Comparison of ENCODE assay signal across 1 cellular context in the genomic region with DNA sequence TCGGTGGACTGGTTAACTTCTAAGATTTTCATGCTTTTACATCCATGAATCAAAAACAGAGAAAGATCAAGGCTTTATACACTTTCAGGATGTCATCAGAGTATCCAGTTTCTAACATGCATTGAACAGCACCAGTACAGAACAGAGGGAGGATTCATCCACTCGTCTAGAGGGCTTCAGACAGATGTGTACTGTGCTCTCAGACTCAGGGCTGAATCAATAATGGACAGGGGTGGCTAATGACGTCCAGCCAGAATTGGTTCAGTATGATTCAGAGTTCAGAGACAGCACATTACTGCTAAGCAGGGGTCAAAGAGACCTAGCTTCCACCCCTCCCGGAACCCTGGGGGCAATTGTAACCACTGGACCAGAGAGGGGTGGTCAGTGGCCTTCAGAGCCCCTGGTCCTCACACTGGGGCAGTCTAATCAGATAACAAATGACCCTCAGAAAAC.
TF ChIP-seq lines count a peak whose summit lies in the region.

No MANE protein-coding gene starts in this region.

TF ChIP-seq in HepG2, 621 proteins besides CTCF, POLR2A, EP300 and RAD21 (continued from another document and continues in another):
- TF ChIP-seq, protein P1, sequence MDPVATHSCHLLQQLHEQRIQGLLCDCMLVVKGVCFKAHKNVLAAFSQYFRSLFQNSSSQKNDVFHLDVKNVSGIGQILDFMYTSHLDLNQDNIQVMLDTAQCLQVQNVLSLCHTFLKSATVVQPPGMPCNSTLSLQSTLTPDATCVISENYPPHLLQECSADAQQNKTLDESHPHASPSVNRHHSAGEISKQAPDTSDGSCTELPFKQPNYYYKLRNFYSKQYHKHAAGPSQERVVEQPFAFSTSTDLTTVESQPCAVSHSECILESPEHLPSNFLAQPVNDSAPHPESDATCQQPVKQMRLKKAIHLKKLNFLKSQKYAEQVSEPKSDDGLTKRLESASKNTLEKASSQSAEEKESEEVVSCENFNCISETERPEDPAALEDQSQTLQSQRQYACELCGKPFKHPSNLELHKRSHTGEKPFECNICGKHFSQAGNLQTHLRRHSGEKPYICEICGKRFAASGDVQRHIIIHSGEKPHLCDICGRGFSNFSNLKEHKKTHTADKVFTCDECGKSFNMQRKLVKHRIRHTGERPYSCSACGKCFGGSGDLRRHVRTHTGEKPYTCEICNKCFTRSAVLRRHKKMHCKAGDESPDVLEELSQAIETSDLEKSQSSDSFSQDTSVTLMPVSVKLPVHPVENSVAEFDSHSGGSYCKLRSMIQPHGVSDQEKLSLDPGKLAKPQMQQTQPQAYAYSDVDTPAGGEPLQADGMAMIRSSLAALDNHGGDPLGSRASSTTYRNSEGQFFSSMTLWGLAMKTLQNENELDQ (CRISPR knock-in tag; IDR thresholded peaks at IDR 0.05; ENCODE audit: borderline replicate concordance) = no peak
- TF ChIP-seq, protein P2, sequence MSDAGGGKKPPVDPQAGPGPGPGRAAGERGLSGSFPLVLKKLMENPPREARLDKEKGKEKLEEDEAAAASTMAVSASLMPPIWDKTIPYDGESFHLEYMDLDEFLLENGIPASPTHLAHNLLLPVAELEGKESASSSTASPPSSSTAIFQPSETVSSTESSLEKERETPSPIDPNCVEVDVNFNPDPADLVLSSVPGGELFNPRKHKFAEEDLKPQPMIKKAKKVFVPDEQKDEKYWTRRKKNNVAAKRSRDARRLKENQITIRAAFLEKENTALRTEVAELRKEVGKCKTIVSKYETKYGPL (CRISPR knock-in tag; IDR thresholded peaks at IDR 0.05) = no peak
- TF ChIP-seq ZSCAN29 (CRISPR knock-in tag; conservative IDR thresholded peaks at IDR 0.05) (peak; percentile 92), MTF1 (CRISPR knock-in tag; IDR thresholded peaks at IDR 0.05) (no peak), ZNF747 (CRISPR knock-in tag; IDR thresholded peaks at IDR 0.05; ENCODE audit: borderline replicate concordance) (peak; percentile 34; the same call in 1 of the 2 replicates), ZNF644 (CRISPR knock-in tag; IDR thresholded peaks at IDR 0.05; ENCODE audit: low read depth) (peak; percentile 55; the same call in 1 of the 2 replicates), ISL2 (CRISPR knock-in tag; IDR thresholded peaks at IDR 0.05) (peak; percentile 61; the same call in 1 of the 2 replicates), ZNF614 (CRISPR knock-in tag; IDR thresholded peaks at IDR 0.05; ENCODE audit: borderline replicate concordance) (peak; percentile 97), KLF13 (CRISPR knock-in tag; IDR thresholded peaks at IDR 0.05) (no peak), POLR2AphosphoS5 (IDR thresholded peaks at IDR 0.05; ENCODE audit: low read depth, low read length) (no peak), HDAC6 (IDR thresholded peaks at IDR 0.05; ENCODE audit: low read depth, low read length) (no peak), ZNF792 (CRISPR knock-in tag; IDR thresholded peaks at IDR 0.05) (peak; percentile 91), GATA4 (IDR thresholded peaks at IDR 0.05; ENCODE audit: borderline replicate concordance, low read depth) (no peak), NCOA2 (CRISPR knock-in tag; IDR thresholded peaks at IDR 0.05) (peak; percentile 59), HOXA7 (CRISPR knock-in tag; IDR thresholded peaks at IDR 0.05) (no peak), PLRG1 (conservative IDR thresholded peaks at IDR 0.05) (no peak), ZNF260 (CRISPR knock-in tag; IDR thresholded peaks at IDR 0.05; ENCODE audit: borderline replicate concordance, low read depth) (no peak), ZZZ3 (CRISPR knock-in tag; IDR thresholded peaks at IDR 0.05; ENCODE audit: borderline replicate concordance) (no peak), TSC22D2 (CRISPR knock-in tag; IDR thresholded peaks at IDR 0.05; ENCODE audit: borderline replicate concordance) (0 out of 2 replicates have a peak, but pooled peaks have one; percentile 26), POGZ (CRISPR knock-in tag; IDR thresholded peaks at IDR 0.05) (peak; percentile 82), KDM4B (CRISPR knock-in tag; IDR thresholded peaks at IDR 0.05) (0 out of 2 replicates have a peak, but pooled peaks have one; percentile 62), HOXA5 (CRISPR knock-in tag; IDR thresholded peaks at IDR 0.05) (peak; percentile 26; the same call in 1 of the 2 replicates), NR3C1 (CRISPR knock-in tag; IDR thresholded peaks at IDR 0.05) (no peak), ATF7 (IDR thresholded peaks at IDR 0.05) (peak; percentile 59; the same call in 1 of the 2 replicates), ATF7 (CRISPR knock-in tag; IDR thresholded peaks at IDR 0.05) (peak; percentile 52; the same call in 1 of the 2 replicates), ATAD3A (CRISPR knock-in tag; IDR thresholded peaks at IDR 0.05) (no peak), RORA (CRISPR knock-in tag; IDR thresholded peaks at IDR 0.05) (no peak), ZNF225 (CRISPR knock-in tag; IDR thresholded peaks at IDR 0.05) (no peak), MED1 (CRISPR knock-in tag; IDR thresholded peaks at IDR 0.05) (peak; percentile 72), PAX8 (CRISPR knock-in tag; IDR thresholded peaks at IDR 0.05; ENCODE audit: borderline replicate concordance) (no peak), MEF2D (CRISPR knock-in tag; IDR thresholded peaks at IDR 0.05) (peak; percentile 53; the same call in 1 of the 2 replicates), ZFP36L2 (CRISPR knock-in tag; IDR thresholded peaks at IDR 0.05) (no peak), LCORL (IDR thresholded peaks at IDR 0.05) (no peak), LCORL (CRISPR knock-in tag; IDR thresholded peaks at IDR 0.05) (peak; percentile 92)
- TF ChIP-seq, protein P3, sequence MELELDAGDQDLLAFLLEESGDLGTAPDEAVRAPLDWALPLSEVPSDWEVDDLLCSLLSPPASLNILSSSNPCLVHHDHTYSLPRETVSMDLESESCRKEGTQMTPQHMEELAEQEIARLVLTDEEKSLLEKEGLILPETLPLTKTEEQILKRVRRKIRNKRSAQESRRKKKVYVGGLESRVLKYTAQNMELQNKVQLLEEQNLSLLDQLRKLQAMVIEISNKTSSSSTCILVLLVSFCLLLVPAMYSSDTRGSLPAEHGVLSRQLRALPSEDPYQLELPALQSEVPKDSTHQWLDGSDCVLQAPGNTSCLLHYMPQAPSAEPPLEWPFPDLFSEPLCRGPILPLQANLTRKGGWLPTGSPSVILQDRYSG (CRISPR knock-in tag; IDR thresholded peaks at IDR 0.05) = no peak; the same call in 1 of the 2 replicates
- TF ChIP-seq, protein P4, sequence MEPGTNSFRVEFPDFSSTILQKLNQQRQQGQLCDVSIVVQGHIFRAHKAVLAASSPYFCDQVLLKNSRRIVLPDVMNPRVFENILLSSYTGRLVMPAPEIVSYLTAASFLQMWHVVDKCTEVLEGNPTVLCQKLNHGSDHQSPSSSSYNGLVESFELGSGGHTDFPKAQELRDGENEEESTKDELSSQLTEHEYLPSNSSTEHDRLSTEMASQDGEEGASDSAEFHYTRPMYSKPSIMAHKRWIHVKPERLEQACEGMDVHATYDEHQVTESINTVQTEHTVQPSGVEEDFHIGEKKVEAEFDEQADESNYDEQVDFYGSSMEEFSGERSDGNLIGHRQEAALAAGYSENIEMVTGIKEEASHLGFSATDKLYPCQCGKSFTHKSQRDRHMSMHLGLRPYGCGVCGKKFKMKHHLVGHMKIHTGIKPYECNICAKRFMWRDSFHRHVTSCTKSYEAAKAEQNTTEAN (CRISPR knock-in tag; conservative IDR thresholded peaks at IDR 0.05) = peak; percentile 46; the same call in 1 of the 2 replicates
- TF ChIP-seq, protein P5, sequence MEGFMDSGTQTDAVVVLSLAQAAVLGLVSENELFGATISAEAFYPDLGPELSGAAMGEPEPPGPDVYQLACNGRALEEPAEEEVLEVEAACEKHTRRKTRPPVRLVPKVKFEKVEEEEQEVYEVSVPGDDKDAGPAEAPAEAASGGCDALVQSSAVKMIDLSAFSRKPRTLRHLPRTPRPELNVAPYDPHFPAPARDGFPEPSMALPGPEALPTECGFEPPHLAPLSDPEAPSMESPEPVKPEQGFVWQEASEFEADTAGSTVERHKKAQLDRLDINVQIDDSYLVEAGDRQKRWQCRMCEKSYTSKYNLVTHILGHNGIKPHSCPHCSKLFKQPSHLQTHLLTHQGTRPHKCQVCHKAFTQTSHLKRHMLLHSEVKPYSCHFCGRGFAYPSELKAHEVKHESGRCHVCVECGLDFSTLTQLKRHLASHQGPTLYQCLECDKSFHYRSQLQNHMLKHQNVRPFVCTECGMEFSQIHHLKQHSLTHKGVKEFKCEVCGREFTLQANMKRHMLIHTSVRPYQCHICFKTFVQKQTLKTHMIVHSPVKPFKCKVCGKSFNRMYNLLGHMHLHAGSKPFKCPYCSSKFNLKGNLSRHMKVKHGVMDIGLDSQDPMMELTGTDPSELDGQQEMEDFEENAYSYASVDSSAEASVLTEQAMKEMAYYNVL (CRISPR knock-in tag; IDR thresholded peaks at IDR 0.05; ENCODE audit: borderline replicate concordance) = peak; percentile 81; the same call in 1 of the 2 replicates
- TF ChIP-seq, protein P6, sequence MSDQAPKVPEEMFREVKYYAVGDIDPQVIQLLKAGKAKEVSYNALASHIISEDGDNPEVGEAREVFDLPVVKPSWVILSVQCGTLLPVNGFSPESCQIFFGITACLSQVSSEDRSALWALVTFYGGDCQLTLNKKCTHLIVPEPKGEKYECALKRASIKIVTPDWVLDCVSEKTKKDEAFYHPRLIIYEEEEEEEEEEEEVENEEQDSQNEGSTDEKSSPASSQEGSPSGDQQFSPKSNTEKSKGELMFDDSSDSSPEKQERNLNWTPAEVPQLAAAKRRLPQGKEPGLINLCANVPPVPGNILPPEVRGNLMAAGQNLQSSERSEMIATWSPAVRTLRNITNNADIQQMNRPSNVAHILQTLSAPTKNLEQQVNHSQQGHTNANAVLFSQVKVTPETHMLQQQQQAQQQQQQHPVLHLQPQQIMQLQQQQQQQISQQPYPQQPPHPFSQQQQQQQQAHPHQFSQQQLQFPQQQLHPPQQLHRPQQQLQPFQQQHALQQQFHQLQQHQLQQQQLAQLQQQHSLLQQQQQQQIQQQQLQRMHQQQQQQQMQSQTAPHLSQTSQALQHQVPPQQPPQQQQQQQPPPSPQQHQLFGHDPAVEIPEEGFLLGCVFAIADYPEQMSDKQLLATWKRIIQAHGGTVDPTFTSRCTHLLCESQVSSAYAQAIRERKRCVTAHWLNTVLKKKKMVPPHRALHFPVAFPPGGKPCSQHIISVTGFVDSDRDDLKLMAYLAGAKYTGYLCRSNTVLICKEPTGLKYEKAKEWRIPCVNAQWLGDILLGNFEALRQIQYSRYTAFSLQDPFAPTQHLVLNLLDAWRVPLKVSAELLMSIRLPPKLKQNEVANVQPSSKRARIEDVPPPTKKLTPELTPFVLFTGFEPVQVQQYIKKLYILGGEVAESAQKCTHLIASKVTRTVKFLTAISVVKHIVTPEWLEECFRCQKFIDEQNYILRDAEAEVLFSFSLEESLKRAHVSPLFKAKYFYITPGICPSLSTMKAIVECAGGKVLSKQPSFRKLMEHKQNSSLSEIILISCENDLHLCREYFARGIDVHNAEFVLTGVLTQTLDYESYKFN (CRISPR knock-in tag; conservative IDR thresholded peaks at IDR 0.05) = peak; percentile 94
- TF ChIP-seq, protein P7, sequence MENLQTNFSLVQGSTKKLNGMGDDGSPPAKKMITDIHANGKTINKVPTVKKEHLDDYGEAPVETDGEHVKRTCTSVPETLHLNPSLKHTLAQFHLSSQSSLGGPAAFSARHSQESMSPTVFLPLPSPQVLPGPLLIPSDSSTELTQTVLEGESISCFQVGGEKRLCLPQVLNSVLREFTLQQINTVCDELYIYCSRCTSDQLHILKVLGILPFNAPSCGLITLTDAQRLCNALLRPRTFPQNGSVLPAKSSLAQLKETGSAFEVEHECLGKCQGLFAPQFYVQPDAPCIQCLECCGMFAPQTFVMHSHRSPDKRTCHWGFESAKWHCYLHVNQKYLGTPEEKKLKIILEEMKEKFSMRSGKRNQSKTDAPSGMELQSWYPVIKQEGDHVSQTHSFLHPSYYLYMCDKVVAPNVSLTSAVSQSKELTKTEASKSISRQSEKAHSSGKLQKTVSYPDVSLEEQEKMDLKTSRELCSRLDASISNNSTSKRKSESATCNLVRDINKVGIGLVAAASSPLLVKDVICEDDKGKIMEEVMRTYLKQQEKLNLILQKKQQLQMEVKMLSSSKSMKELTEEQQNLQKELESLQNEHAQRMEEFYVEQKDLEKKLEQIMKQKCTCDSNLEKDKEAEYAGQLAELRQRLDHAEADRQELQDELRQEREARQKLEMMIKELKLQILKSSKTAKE (CRISPR knock-in tag; IDR thresholded peaks at IDR 0.05; ENCODE audit: borderline replicate concordance) = peak; percentile 59; the same call in 1 of the 2 replicates
- TF ChIP-seq, protein P8, sequence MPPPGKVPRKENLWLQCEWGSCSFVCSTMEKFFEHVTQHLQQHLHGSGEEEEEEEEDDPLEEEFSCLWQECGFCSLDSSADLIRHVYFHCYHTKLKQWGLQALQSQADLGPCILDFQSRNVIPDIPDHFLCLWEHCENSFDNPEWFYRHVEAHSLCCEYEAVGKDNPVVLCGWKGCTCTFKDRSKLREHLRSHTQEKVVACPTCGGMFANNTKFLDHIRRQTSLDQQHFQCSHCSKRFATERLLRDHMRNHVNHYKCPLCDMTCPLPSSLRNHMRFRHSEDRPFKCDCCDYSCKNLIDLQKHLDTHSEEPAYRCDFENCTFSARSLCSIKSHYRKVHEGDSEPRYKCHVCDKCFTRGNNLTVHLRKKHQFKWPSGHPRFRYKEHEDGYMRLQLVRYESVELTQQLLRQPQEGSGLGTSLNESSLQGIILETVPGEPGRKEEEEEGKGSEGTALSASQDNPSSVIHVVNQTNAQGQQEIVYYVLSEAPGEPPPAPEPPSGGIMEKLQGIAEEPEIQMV (CRISPR knock-in tag; IDR thresholded peaks at IDR 0.05; ENCODE audit: low read depth) = peak; percentile 61; the same call in 1 of the 2 replicates
- TF ChIP-seq, protein P9, sequence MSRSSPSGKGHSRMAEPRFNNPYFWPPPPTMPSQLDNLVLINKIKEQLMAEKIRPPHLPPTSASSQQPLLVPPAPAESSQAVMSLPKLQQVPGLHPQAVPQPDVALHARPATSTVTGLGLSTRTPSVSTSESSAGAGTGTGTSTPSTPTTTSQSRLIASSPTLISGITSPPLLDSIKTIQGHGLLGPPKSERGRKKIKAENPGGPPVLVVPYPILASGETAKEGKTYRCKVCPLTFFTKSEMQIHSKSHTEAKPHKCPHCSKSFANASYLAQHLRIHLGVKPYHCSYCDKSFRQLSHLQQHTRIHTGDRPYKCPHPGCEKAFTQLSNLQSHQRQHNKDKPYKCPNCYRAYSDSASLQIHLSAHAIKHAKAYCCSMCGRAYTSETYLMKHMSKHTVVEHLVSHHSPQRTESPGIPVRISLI (CRISPR knock-in tag; IDR thresholded peaks at IDR 0.05; ENCODE audit: borderline replicate concordance) = no peak
